In the genomic region with DNA sequence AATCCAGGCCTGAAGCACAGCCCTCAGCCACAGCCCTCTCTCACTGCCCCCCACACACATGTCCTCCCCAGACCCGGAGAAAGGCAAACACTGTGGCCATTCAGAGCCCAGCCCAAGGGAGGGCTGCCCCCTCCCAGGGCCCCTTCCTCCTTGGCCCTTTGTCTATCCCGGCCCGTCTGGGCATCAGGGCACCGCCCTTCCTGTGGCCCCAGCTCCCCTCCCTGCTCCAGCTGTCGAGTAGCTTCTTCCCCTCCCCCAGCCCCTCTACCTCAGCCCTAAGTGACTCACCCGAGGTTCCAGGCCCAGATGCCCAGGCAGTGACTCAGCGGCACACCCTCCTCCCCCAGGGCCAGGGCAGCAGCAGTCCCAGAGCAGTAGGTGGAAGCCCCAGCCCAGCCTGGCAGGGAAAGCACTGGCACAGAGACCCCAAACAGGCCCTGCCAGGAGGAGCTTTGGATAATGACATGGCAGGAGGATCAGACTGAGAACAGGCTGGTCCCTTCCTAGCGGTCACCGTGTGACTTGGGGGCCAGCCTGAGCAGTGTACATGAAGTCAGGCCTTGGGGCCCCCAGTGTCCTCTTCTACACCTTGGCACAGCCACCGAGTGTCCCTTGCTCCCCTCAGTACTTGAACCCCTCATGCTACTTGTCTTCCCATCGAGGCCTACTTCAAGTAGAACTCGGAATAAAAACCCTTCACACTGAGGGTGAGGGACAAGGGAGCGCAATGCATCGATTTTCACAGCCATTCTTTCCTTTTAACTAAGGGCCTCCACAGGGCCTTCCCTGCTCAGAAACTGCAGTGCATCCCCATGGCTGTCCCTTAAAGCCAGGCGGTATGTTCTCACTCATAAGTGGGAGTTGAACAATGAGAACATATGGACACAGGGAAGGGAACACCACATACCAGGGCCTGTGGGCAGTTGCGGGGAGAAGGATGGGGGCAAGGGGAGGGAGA, we compare ENCODE assay signal across 1 cellular context.
TF ChIP-seq lines count a peak whose summit lies in the region.

No MANE protein-coding gene starts in this region.

TF ChIP-seq in HEK293, 187 proteins besides CTCF, POLR2A, EP300 and RAD21 (continued from another document and continues in another):
- TF ChIP-seq, protein P1, sequence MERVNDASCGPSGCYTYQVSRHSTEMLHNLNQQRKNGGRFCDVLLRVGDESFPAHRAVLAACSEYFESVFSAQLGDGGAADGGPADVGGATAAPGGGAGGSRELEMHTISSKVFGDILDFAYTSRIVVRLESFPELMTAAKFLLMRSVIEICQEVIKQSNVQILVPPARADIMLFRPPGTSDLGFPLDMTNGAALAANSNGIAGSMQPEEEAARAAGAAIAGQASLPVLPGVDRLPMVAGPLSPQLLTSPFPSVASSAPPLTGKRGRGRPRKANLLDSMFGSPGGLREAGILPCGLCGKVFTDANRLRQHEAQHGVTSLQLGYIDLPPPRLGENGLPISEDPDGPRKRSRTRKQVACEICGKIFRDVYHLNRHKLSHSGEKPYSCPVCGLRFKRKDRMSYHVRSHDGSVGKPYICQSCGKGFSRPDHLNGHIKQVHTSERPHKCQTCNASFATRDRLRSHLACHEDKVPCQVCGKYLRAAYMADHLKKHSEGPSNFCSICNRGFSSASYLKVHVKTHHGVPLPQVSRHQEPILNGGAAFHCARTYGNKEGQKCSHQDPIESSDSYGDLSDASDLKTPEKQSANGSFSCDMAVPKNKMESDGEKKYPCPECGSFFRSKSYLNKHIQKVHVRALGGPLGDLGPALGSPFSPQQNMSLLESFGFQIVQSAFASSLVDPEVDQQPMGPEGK (tag by site-specific recombination; IDR thresholded peaks at IDR 0.05), result peak; percentile 100
- TF ChIP-seq, protein P2, sequence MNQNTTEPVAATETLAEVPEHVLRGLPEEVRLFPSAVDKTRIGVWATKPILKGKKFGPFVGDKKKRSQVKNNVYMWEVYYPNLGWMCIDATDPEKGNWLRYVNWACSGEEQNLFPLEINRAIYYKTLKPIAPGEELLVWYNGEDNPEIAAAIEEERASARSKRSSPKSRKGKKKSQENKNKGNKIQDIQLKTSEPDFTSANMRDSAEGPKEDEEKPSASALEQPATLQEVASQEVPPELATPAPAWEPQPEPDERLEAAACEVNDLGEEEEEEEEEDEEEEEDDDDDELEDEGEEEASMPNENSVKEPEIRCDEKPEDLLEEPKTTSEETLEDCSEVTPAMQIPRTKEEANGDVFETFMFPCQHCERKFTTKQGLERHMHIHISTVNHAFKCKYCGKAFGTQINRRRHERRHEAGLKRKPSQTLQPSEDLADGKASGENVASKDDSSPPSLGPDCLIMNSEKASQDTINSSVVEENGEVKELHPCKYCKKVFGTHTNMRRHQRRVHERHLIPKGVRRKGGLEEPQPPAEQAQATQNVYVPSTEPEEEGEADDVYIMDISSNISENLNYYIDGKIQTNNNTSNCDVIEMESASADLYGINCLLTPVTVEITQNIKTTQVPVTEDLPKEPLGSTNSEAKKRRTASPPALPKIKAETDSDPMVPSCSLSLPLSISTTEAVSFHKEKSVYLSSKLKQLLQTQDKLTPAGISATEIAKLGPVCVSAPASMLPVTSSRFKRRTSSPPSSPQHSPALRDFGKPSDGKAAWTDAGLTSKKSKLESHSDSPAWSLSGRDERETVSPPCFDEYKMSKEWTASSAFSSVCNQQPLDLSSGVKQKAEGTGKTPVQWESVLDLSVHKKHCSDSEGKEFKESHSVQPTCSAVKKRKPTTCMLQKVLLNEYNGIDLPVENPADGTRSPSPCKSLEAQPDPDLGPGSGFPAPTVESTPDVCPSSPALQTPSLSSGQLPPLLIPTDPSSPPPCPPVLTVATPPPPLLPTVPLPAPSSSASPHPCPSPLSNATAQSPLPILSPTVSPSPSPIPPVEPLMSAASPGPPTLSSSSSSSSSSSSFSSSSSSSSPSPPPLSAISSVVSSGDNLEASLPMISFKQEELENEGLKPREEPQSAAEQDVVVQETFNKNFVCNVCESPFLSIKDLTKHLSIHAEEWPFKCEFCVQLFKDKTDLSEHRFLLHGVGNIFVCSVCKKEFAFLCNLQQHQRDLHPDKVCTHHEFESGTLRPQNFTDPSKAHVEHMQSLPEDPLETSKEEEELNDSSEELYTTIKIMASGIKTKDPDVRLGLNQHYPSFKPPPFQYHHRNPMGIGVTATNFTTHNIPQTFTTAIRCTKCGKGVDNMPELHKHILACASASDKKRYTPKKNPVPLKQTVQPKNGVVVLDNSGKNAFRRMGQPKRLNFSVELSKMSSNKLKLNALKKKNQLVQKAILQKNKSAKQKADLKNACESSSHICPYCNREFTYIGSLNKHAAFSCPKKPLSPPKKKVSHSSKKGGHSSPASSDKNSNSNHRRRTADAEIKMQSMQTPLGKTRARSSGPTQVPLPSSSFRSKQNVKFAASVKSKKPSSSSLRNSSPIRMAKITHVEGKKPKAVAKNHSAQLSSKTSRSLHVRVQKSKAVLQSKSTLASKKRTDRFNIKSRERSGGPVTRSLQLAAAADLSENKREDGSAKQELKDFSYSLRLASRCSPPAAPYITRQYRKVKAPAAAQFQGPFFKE (tag by site-specific recombination; IDR thresholded peaks at IDR 0.05; ENCODE audit: borderline replicate concordance), result no peak
- TF ChIP-seq, protein P3, sequence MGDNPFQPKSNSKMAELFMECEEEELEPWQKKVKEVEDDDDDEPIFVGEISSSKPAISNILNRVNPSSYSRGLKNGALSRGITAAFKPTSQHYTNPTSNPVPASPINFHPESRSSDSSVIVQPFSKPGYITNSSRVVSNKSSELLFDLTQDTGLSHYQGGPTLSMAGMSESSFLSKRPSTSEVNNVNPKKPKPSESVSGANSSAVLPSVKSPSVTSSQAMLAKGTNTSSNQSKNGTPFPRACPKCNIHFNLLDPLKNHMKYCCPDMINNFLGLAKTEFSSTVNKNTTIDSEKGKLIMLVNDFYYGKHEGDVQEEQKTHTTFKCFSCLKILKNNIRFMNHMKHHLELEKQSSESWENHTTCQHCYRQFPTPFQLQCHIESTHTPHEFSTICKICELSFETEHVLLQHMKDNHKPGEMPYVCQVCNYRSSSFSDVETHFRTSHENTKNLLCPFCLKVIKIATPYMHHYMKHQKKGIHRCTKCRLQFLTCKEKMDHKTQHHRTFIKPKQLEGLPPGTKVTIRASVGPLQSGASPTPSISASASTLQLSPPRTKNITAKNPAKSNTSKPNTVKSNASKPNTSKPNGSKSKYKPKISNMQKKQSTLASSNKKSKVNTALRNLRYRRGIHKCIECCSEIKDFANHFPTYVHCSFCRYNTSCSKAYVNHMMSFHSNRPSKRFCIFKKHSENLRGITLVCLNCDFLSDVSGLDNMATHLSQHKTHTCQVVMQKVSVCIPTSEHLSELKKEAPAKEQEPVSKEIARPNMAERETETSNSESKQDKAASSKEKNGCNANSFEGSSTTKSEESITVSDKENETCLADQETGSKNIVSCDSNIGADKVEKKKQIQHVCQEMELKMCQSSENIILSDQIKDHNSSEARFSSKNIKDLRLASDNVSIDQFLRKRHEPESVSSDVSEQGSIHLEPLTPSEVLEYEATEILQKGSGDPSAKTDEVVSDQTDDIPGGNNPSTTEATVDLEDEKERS (tag by site-specific recombination; IDR thresholded peaks at IDR 0.05), result 0 out of 2 replicates have a peak, but pooled peaks have one; percentile 54
- TF ChIP-seq GLIS1 (tag by site-specific recombination; IDR thresholded peaks at IDR 0.05), result peak; percentile 97
- TF ChIP-seq ZNF239 (tag by site-specific recombination; IDR thresholded peaks at IDR 0.05), result no peak
- peak; percentile 74 for TF ChIP-seq ZNF843 (tag by site-specific recombination; IDR thresholded peaks at IDR 0.05)
- no peak for TF ChIP-seq ZNF114 (tag by site-specific recombination; IDR thresholded peaks at IDR 0.05)
- TF ChIP-seq ZNF529 (tag by site-specific recombination; IDR thresholded peaks at IDR 0.05; ENCODE audit: insufficient replicate concordance), result no peak
- peak; percentile 65; the same call in 1 of the 2 replicates for TF ChIP-seq ZNF558 (tag by site-specific recombination; IDR thresholded peaks at IDR 0.05)
- peak; percentile 85 for TF ChIP-seq ZNF600 (tag by site-specific recombination; IDR thresholded peaks at IDR 0.05)
- no peak for TF ChIP-seq ZNF211 (tag by site-specific recombination; IDR thresholded peaks at IDR 0.05; ENCODE audit: low read depth)
- peak; percentile 98 for TF ChIP-seq KLF7 (tag by site-specific recombination; IDR thresholded peaks at IDR 0.05; ENCODE audit: borderline replicate concordance)
- TF ChIP-seq ZNF629 (tag by site-specific recombination; IDR thresholded peaks at IDR 0.05), result peak; percentile 95
- no peak for TF ChIP-seq ZNF521 (tag by site-specific recombination; IDR thresholded peaks at IDR 0.05)
- TF ChIP-seq, protein P4, sequence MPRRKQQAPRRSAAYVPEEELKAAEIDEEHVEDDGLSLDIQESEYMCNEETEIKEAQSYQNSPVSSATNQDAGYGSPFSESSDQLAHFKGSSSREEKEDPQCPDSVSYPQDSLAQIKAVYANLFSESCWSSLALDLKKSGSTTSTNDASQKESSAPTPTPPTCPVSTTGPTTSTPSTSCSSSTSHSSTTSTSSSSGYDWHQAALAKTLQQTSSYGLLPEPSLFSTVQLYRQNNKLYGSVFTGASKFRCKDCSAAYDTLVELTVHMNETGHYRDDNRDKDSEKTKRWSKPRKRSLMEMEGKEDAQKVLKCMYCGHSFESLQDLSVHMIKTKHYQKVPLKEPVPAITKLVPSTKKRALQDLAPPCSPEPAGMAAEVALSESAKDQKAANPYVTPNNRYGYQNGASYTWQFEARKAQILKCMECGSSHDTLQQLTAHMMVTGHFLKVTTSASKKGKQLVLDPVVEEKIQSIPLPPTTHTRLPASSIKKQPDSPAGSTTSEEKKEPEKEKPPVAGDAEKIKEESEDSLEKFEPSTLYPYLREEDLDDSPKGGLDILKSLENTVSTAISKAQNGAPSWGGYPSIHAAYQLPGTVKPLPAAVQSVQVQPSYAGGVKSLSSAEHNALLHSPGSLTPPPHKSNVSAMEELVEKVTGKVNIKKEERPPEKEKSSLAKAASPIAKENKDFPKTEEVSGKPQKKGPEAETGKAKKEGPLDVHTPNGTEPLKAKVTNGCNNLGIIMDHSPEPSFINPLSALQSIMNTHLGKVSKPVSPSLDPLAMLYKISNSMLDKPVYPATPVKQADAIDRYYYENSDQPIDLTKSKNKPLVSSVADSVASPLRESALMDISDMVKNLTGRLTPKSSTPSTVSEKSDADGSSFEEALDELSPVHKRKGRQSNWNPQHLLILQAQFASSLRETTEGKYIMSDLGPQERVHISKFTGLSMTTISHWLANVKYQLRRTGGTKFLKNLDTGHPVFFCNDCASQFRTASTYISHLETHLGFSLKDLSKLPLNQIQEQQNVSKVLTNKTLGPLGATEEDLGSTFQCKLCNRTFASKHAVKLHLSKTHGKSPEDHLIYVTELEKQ (tag by site-specific recombination; IDR thresholded peaks at IDR 0.05; ENCODE audit: borderline replicate concordance), result peak; percentile 82
- TF ChIP-seq, protein P5, sequence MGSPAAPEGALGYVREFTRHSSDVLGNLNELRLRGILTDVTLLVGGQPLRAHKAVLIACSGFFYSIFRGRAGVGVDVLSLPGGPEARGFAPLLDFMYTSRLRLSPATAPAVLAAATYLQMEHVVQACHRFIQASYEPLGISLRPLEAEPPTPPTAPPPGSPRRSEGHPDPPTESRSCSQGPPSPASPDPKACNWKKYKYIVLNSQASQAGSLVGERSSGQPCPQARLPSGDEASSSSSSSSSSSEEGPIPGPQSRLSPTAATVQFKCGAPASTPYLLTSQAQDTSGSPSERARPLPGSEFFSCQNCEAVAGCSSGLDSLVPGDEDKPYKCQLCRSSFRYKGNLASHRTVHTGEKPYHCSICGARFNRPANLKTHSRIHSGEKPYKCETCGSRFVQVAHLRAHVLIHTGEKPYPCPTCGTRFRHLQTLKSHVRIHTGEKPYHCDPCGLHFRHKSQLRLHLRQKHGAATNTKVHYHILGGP (tag by site-specific recombination; IDR thresholded peaks at IDR 0.05), result no peak
- no peak for TF ChIP-seq ZNF221 (tag by site-specific recombination; IDR thresholded peaks at IDR 0.05; ENCODE audit: borderline replicate concordance)
- TF ChIP-seq, protein P6, sequence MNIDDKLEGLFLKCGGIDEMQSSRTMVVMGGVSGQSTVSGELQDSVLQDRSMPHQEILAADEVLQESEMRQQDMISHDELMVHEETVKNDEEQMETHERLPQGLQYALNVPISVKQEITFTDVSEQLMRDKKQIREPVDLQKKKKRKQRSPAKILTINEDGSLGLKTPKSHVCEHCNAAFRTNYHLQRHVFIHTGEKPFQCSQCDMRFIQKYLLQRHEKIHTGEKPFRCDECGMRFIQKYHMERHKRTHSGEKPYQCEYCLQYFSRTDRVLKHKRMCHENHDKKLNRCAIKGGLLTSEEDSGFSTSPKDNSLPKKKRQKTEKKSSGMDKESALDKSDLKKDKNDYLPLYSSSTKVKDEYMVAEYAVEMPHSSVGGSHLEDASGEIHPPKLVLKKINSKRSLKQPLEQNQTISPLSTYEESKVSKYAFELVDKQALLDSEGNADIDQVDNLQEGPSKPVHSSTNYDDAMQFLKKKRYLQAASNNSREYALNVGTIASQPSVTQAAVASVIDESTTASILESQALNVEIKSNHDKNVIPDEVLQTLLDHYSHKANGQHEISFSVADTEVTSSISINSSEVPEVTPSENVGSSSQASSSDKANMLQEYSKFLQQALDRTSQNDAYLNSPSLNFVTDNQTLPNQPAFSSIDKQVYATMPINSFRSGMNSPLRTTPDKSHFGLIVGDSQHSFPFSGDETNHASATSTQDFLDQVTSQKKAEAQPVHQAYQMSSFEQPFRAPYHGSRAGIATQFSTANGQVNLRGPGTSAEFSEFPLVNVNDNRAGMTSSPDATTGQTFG (tag by site-specific recombination; IDR thresholded peaks at IDR 0.05; ENCODE audit: borderline replicate concordance), result no peak
- no peak for TF ChIP-seq ZNF626 (tag by site-specific recombination; IDR thresholded peaks at IDR 0.05)
- peak; percentile 65 for TF ChIP-seq ZNF76 (tag by site-specific recombination; IDR thresholded peaks at IDR 0.05; ENCODE audit: borderline replicate concordance, low read depth)
- peak; percentile 23; the same call in 1 of the 2 replicates for TF ChIP-seq ZNF2 (tag by site-specific recombination; IDR thresholded peaks at IDR 0.05)
- no peak for TF ChIP-seq ZNF140 (tag by site-specific recombination; IDR thresholded peaks at IDR 0.05)
- TF ChIP-seq, protein P7, sequence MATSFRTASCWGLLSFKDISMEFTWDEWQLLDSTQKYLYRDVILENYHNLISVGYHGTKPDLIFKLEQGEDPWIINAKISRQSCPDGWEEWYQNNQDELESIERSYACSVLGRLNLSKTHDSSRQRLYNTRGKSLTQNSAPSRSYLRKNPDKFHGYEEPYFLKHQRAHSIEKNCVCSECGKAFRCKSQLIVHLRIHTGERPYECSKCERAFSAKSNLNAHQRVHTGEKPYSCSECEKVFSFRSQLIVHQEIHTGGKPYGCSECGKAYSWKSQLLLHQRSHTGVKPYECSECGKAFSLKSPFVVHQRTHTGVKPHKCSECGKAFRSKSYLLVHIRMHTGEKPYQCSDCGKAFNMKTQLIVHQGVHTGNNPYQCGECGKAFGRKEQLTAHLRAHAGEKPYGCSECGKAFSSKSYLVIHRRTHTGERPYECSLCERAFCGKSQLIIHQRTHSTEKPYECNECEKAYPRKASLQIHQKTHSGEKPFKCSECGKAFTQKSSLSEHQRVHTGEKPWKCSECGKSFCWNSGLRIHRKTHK (tag by site-specific recombination; IDR thresholded peaks at IDR 0.05), result no peak
- no peak for TF ChIP-seq ZNF610 (tag by site-specific recombination; IDR thresholded peaks at IDR 0.05; ENCODE audit: borderline replicate concordance)
- TF ChIP-seq, protein P8, sequence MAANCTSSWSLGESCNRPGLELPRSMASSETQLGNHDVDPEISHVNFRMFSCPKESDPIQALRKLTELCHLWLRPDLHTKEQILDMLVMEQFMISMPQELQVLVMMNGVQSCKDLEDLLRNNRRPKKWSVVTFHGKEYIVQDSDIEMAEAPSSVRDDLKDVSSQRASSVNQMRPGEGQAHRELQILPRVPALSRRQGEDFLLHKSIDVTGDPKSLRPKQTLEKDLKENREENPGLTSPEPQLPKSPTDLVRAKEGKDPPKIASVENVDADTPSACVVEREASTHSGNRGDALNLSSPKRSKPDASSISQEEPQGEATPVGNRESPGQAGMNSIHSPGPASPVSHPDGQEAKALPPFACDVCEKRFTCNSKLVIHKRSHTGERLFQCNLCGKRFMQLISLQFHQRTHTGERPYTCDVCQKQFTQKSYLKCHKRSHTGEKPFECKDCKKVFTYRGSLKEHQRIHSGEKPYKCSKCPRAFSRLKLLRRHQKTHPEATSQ (tag by site-specific recombination; IDR thresholded peaks at IDR 0.05), result no peak
- TF ChIP-seq SETDB1 (IDR thresholded peaks at IDR 0.05; ENCODE audit: insufficient read length, low read length), result no peak
